ENCODE assay signal across 25 cellular contexts in genomic region chr6:107843400-107843799, GRCh38. TPM values are rescaled to one million over a fixed set of nuclear protein-coding genes. Genes with fewer than 3 reads are reported as not detected.
DNase-seq lines count a peak whose midpoint lies in the region; ATAC-seq and TF ChIP-seq lines count a peak whose summit lies in the region.
"Had no signal": no experiment of that assay in that cellular context is flagged by ENCODE, and none has a peak within 500 bp of the region (broad histone marks: within the 10 kb centered on the region; RNA-seq: fewer than 3 reads in every experiment).

No MANE protein-coding gene starts in this region.

- no peaks in the 10 kb centered on the region for H3K36me3 ChIP-seq in mammary epithelial cell (ENCODE audit: insufficient read depth, low read length)
- H3K36me3 ChIP-seq: cardiac muscle cell, esophagus muscularis mucosa, gastroesophageal sphincter, lower lobe of right lung had no signal

- no peaks in the 10 kb centered on the region for H3K79me2 ChIP-seq in mammary epithelial cell (ENCODE audit: insufficient read depth, low read length)

- POLR2A ChIA-PET in MCF 10A (lab: Yijun Ruan, JAX) = interaction anchor here (0.6 kb wide), 1 partner anchor 77 kb away, joined by 3 read pairs; no protein-coding TSS in a partner anchor

- no peak overlapping the region for H3K4me2 ChIP-seq in mammary epithelial cell (ENCODE audit: insufficient read depth, low read depth, low read length)
- H3K4me2 ChIP-seq: SK-N-SH had no signal

- peaks cover 9% of the 10 kb centered on the region for H3K4me1 ChIP-seq in mammary epithelial cell (ENCODE audit: insufficient read depth, low read length)

- no peak overlapping the region for H3K27ac Mint-ChIP-seq in MCF 10A (ENCODE audit: low read depth, unreplicated experiment)
- no peak overlapping the region for H3K27ac Mint-ChIP-seq in mesothelial cell of epicardium
- H3K27ac Mint-ChIP-seq: CD8-positive, alpha-beta T cell had no signal

- H3K9me3 ChIP-seq in mammary epithelial cell (replicated peaks; ENCODE audit: insufficient read depth, low read length) = no peaks in the 10 kb centered on the region
- H3K9me3 ChIP-seq: esophagus muscularis mucosa, gastroesophageal sphincter, lower lobe of right lung, SK-N-SH had no signal

- H3K27me3 Mint-ChIP-seq in MCF 10A (ENCODE audit: insufficient read depth, unreplicated experiment) (no peaks in the 10 kb centered on the region), mesothelial cell of epicardium (ENCODE audit: low read depth) (peaks cover 23% of the 10 kb centered on the region)

- ATAC-seq in stimulated activated naive CD8-positive, alpha-beta T cell treated with anti-CD3 and anti-CD28 coated beads, Interleukin-15, Interleukin-2, amounts not matched to agents 100 U/mL and 50 U/mL, for 24 hours = no peak
- no peak for ATAC-seq in HG03521 (IDR thresholded peaks at IDR 0.05; ENCODE audit: unreplicated experiment)
- ATAC-seq: CD8-positive, alpha-beta T cell; gastroesophageal sphincter; lower lobe of right lung; right cardiac atrium had no signal

- H3K27me3 ChIP-seq in mammary epithelial cell (ENCODE audit: insufficient read depth, low read length) = no peaks in the 10 kb centered on the region

- no TSS peak for BruUV-seq in mammary epithelial cell (replicated peaks; lab: Mats Ljungman, UMichigan)
- no TSS peak for BruUV-seq in MCF 10A (replicated peaks; lab: Mats Ljungman, UMichigan)

- H3K36me3 Mint-ChIP-seq in MCF 10A (ENCODE audit: insufficient read depth, unreplicated experiment) (no peaks in the 10 kb centered on the region), mesothelial cell of epicardium (no peaks in the 10 kb centered on the region)
- H3K36me3 Mint-ChIP-seq: CD8-positive, alpha-beta T cell had no signal

- no peaks in the 10 kb centered on the region for H4K20me1 ChIP-seq in mammary epithelial cell (ENCODE audit: insufficient read depth, low read length)

- CTCF ChIA-PET in mammary epithelial cell (lab: Charles Lee; ENCODE audit: low non-redundant PET) = no interaction called here
- CTCF ChIA-PET in MCF 10A (lab: Yijun Ruan, JAX) = interaction anchor here (0.7 kb wide), 1 partner anchor 354 kb away, joined by 3 read pairs; no protein-coding TSS in a partner anchor

- DNase-seq in mammary epithelial cell = no peak
- no peak for DNase-seq in MCF 10A (ENCODE audit: unreplicated experiment)
- peak; percentile 18 for DNase-seq in activated CD4-positive, alpha-beta T cell treated with anti-CD3 and anti-CD28 coated beads, Interleukin-2, amount 50 U/mL, for 1 hour
- peak; percentile 40 for DNase-seq in coronary artery (ENCODE audit: low spot score)
- peak; percentile 41 for DNase-seq in stimulated activated naive CD8-positive, alpha-beta T cell treated with anti-CD3 and anti-CD28 coated beads, Interleukin-15, Interleukin-2, amounts not matched to agents 100 U/mL and 50 U/mL, for 24 hours
- DNase-seq in head of caudate nucleus = no peak
- DNase-seq in mesothelial cell of epicardium (ENCODE audit: low spot score in 2 of 2, unreplicated experiment in 2 of 2) = no peak
- DNase-seq: activated T-cell treated with anti-CD3 and anti-CD28 coated beads, Interleukin-2, amount 50 U/mL, for 48 hours; amniotic stem cell; CD8-positive, alpha-beta T cell; dorsolateral prefrontal cortex; GF-D8; kidney; lower lobe of right lung; NCI-H1417 treated with DMSO at 0.1 percent for 48 hours; NCI-H510A treated with DMSO at 0.1 percent for 48 hours; right cardiac atrium; SK-N-SH; trophoblast cell had no signal

- H2AFZ ChIP-seq in mammary epithelial cell (ENCODE audit: low read depth, low read length) = peak overlapping the region; percentile 54

- intact Hi-C loops in mammary epithelial cell (cut with micrococcal nuclease) (no loop called here), MCF 10A (cut with micrococcal nuclease) (no loop called here), head of caudate nucleus (cut with DNase I) (no loop called here)

- H3K4me1 Mint-ChIP-seq in MCF 10A (ENCODE audit: insufficient read depth, unreplicated experiment) (no peaks in the 10 kb centered on the region), mesothelial cell of epicardium (no peaks in the 10 kb centered on the region)

- H3K4me3 ChIP-seq in mammary epithelial cell (replicated peaks in 1 of 3; ENCODE audit: insufficient read depth in 1 of 3, low read depth in 2 of 3, low read length in 3 of 3) (no peak overlapping the region), coronary artery (no peak overlapping the region)
- H3K4me3 ChIP-seq: cardiac muscle cell, dorsolateral prefrontal cortex, esophagus muscularis mucosa, gastroesophageal sphincter, lower lobe of right lung had no signal

- TF ChIP-seq CTCF in mammary epithelial cell (conservative IDR thresholded peaks at IDR 0.05 in 1 of 2, IDR thresholded peaks at IDR 0.05 in 1 of 2; ENCODE audit: extremely low read depth in 1 of 2, insufficient read depth in 1 of 2, low read depth in 1 of 2, low read length in 2 of 2) (no peak), MCF 10A (IDR thresholded peaks at IDR 0.05; ENCODE audit: unreplicated experiment) (no peak), coronary artery (IDR thresholded peaks at IDR 0.05) (no peak), mesothelial cell of epicardium (IDR thresholded peaks at IDR 0.05; ENCODE audit: unreplicated experiment) (no peak)

- no peak overlapping the region for H3K9ac ChIP-seq in mammary epithelial cell (ENCODE audit: insufficient read depth, low read length)
- H3K9ac ChIP-seq: SK-N-SH had no signal

- no peaks in the 10 kb centered on the region for H3K9me3 Mint-ChIP-seq in MCF 10A (ENCODE audit: unreplicated experiment)
- no peaks in the 10 kb centered on the region for H3K9me3 Mint-ChIP-seq in mesothelial cell of epicardium
- H3K9me3 Mint-ChIP-seq: CD8-positive, alpha-beta T cell had no signal

- 34% methylated on average over 4 of the region's 4 CpGs for WGBS in mammary epithelial cell (ENCODE audit: low coverage, missing lambda C conversion rate)

- dilution Hi-C loops in mammary epithelial cell (cut with HindIII; ENCODE audit: low sequenced_read_pairs) = no loop called here

- H3K4me3 Mint-ChIP-seq in MCF 10A (ENCODE audit: unreplicated experiment) (no peak overlapping the region), mesothelial cell of epicardium (no peak overlapping the region)
- H3K4me3 Mint-ChIP-seq: CD8-positive, alpha-beta T cell had no signal

- H3K27ac ChIP-seq in mammary epithelial cell (ENCODE audit: insufficient read depth, low read depth, low read length) (no peak overlapping the region), coronary artery (no peak overlapping the region)
- H3K27ac ChIP-seq: cardiac muscle cell, dorsolateral prefrontal cortex, esophagus muscularis mucosa, gastroesophageal sphincter, lower lobe of right lung, RWPE1 had no signal

- in situ Hi-C loops in mammary epithelial cell (cut with MboI; ENCODE audit: low sequenced_read_pairs in 2 of 2) = loop anchor here (10.0 kb wide), 2 partner anchors 159 to 169 kb away; no protein-coding TSS in a partner anchor

RNA-seq across cellular contexts. Expression of gene SCML4, which starts 19.3 kb away (rescaled TPM):
- not detected for total RNA-seq in mammary epithelial cell
- not detected for polyA plus RNA-seq in mammary epithelial cell
- not detected for polyA minus RNA-seq in mammary epithelial cell
- not detected in 2 replicates for total RNA-seq in MCF 10A (2022)
- not detected in 3 replicates for total RNA-seq in mesothelial cell of epicardium
- total RNA-seq: cardiac muscle cell, osteoblast had no signal
- polyA plus RNA-seq: cardiac muscle cell had no signal

Comparison
In these comparisons a context has a peak if more than half of its experiments do, and no peak if none do; other contexts are left out.
1. DNase-seq: peak in activated CD4-positive, alpha-beta T cell treated with anti-CD3 and anti-CD28 coated beads, Interleukin-2, amount 50 U/mL, for 1 hour (single experiment), coronary artery (single experiment) and stimulated activated naive CD8-positive, alpha-beta T cell treated with anti-CD3 and anti-CD28 coated beads, Interleukin-15, Interleukin-2, amounts not matched to agents 100 U/mL and 50 U/mL, for 24 hours (single experiment); none in mammary epithelial cell (single experiment), MCF 10A (single experiment), head of caudate nucleus (0 of 42) and mesothelial cell of epicardium (0 of 2).